In the genomic region with DNA sequence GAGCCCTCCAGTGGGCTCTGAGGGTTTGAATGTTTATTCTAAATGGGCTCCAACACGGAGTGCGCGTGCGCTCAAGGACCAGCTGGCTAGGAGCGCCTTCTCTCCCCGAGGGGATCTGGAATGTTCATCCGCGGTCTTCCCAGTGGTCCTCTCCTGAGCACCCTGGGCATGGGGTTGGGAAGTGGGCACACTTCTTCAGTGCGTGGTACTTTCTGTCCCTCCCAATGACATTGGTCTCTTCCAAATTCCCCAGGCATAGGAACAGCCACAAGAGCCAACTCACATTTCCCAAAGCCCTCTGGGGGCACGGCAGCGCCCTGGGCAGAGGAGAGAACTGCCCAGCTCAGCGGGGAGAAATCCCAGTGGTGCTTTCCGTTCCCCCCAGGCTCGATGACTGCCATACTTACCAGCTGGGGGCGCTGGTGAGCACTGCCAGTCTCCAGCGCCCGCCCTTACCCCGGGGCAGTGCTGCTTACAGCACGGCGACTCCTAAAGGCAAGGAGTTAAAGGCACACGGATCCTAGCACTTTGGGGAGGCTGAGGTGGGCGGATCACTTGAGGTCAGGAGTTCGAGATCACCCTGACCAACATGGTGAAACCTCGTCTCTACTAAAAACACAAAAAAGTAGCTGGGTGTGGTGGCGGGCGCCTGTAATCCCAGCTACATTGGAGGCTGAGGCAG, we compare ENCODE assay signal across 1 cellular context.
TF ChIP-seq lines count a peak whose summit lies in the region.

No MANE protein-coding gene starts in this region.

TF ChIP-seq in K562, 482 proteins besides CTCF, POLR2A, EP300 and RAD21 (continued from another document and continues in another):
- TF ChIP-seq, protein P1, sequence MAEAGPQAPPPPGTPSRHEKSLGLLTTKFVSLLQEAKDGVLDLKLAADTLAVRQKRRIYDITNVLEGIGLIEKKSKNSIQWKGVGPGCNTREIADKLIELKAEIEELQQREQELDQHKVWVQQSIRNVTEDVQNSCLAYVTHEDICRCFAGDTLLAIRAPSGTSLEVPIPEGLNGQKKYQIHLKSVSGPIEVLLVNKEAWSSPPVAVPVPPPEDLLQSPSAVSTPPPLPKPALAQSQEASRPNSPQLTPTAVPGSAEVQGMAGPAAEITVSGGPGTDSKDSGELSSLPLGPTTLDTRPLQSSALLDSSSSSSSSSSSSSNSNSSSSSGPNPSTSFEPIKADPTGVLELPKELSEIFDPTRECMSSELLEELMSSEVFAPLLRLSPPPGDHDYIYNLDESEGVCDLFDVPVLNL (CRISPR knock-in tag; IDR thresholded peaks at IDR 0.05; ENCODE audit: low read depth) = no peak
- TF ChIP-seq TOE1 (IDR thresholded peaks at IDR 0.05; ENCODE audit: borderline replicate concordance) = peak; percentile 35; the same call in 1 of the 2 replicates
- TF ChIP-seq TOE1 (CRISPR knock-in tag; IDR thresholded peaks at IDR 0.05; ENCODE audit: borderline replicate concordance, low read depth) = no peak
- TF ChIP-seq STAT5B (CRISPR knock-in tag; IDR thresholded peaks at IDR 0.05) = no peak
- no peak for TF ChIP-seq MBD2 (IDR thresholded peaks at IDR 0.05; ENCODE audit: borderline replicate concordance, low read depth)
- TF ChIP-seq ELF2 (CRISPR knock-in tag; IDR thresholded peaks at IDR 0.05) = no peak
- TF ChIP-seq, protein P2, sequence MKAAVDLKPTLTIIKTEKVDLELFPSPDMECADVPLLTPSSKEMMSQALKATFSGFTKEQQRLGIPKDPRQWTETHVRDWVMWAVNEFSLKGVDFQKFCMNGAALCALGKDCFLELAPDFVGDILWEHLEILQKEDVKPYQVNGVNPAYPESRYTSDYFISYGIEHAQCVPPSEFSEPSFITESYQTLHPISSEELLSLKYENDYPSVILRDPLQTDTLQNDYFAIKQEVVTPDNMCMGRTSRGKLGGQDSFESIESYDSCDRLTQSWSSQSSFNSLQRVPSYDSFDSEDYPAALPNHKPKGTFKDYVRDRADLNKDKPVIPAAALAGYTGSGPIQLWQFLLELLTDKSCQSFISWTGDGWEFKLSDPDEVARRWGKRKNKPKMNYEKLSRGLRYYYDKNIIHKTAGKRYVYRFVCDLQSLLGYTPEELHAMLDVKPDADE (conservative IDR thresholded peaks at IDR 0.05; ENCODE audit: control insufficient read depth, low read depth, low read length) = no peak; the same call in 1 of the 2 replicates
- no peak for TF ChIP-seq ZNF778 (CRISPR knock-in tag; IDR thresholded peaks at IDR 0.05)
- no peak; the same call in 1 of the 2 replicates for TF ChIP-seq ZNF764 (CRISPR knock-in tag; IDR thresholded peaks at IDR 0.05; ENCODE audit: low read depth)
- TF ChIP-seq ZBTB8A (IDR thresholded peaks at IDR 0.05; ENCODE audit: partially characterized antibody) = no peak
- TF ChIP-seq, protein P3, sequence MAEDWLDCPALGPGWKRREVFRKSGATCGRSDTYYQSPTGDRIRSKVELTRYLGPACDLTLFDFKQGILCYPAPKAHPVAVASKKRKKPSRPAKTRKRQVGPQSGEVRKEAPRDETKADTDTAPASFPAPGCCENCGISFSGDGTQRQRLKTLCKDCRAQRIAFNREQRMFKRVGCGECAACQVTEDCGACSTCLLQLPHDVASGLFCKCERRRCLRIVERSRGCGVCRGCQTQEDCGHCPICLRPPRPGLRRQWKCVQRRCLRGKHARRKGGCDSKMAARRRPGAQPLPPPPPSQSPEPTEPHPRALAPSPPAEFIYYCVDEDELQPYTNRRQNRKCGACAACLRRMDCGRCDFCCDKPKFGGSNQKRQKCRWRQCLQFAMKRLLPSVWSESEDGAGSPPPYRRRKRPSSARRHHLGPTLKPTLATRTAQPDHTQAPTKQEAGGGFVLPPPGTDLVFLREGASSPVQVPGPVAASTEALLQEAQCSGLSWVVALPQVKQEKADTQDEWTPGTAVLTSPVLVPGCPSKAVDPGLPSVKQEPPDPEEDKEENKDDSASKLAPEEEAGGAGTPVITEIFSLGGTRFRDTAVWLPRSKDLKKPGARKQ (CRISPR knock-in tag; IDR thresholded peaks at IDR 0.05) = no peak
- no peak for TF ChIP-seq SRSF9 (IDR thresholded peaks at IDR 0.05; ENCODE audit: borderline replicate concordance, low read depth, low read length)
- TF ChIP-seq GABPB1 (CRISPR knock-in tag; IDR thresholded peaks at IDR 0.05) = peak; percentile 65
- TF ChIP-seq ZNF445 (CRISPR knock-in tag; IDR thresholded peaks at IDR 0.05; ENCODE audit: low read depth) = no peak
- TF ChIP-seq, protein P4, sequence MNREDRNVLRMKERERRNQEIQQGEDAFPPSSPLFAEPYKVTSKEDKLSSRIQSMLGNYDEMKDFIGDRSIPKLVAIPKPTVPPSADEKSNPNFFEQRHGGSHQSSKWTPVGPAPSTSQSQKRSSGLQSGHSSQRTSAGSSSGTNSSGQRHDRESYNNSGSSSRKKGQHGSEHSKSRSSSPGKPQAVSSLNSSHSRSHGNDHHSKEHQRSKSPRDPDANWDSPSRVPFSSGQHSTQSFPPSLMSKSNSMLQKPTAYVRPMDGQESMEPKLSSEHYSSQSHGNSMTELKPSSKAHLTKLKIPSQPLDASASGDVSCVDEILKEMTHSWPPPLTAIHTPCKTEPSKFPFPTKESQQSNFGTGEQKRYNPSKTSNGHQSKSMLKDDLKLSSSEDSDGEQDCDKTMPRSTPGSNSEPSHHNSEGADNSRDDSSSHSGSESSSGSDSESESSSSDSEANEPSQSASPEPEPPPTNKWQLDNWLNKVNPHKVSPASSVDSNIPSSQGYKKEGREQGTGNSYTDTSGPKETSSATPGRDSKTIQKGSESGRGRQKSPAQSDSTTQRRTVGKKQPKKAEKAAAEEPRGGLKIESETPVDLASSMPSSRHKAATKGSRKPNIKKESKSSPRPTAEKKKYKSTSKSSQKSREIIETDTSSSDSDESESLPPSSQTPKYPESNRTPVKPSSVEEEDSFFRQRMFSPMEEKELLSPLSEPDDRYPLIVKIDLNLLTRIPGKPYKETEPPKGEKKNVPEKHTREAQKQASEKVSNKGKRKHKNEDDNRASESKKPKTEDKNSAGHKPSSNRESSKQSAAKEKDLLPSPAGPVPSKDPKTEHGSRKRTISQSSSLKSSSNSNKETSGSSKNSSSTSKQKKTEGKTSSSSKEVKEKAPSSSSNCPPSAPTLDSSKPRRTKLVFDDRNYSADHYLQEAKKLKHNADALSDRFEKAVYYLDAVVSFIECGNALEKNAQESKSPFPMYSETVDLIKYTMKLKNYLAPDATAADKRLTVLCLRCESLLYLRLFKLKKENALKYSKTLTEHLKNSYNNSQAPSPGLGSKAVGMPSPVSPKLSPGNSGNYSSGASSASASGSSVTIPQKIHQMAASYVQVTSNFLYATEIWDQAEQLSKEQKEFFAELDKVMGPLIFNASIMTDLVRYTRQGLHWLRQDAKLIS (CRISPR knock-in tag; IDR thresholded peaks at IDR 0.05) = no peak
- peak; percentile 93 for TF ChIP-seq BCOR (IDR thresholded peaks at IDR 0.05)
- no peak for TF ChIP-seq DDX20 (tag; IDR thresholded peaks at IDR 0.05; ENCODE audit: low read depth)
- no peak for TF ChIP-seq ZNF324 (CRISPR knock-in tag; IDR thresholded peaks at IDR 0.05)
- TF ChIP-seq ZNF384 (IDR thresholded peaks at IDR 0.05; ENCODE audit: low read depth, low read length) = no peak
- no peak for TF ChIP-seq ZNF583 (CRISPR knock-in tag; IDR thresholded peaks at IDR 0.05)
- TF ChIP-seq, protein P5, sequence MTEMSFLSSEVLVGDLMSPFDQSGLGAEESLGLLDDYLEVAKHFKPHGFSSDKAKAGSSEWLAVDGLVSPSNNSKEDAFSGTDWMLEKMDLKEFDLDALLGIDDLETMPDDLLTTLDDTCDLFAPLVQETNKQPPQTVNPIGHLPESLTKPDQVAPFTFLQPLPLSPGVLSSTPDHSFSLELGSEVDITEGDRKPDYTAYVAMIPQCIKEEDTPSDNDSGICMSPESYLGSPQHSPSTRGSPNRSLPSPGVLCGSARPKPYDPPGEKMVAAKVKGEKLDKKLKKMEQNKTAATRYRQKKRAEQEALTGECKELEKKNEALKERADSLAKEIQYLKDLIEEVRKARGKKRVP (CRISPR knock-in tag; IDR thresholded peaks at IDR 0.05) = no peak
- TF ChIP-seq, protein P6, sequence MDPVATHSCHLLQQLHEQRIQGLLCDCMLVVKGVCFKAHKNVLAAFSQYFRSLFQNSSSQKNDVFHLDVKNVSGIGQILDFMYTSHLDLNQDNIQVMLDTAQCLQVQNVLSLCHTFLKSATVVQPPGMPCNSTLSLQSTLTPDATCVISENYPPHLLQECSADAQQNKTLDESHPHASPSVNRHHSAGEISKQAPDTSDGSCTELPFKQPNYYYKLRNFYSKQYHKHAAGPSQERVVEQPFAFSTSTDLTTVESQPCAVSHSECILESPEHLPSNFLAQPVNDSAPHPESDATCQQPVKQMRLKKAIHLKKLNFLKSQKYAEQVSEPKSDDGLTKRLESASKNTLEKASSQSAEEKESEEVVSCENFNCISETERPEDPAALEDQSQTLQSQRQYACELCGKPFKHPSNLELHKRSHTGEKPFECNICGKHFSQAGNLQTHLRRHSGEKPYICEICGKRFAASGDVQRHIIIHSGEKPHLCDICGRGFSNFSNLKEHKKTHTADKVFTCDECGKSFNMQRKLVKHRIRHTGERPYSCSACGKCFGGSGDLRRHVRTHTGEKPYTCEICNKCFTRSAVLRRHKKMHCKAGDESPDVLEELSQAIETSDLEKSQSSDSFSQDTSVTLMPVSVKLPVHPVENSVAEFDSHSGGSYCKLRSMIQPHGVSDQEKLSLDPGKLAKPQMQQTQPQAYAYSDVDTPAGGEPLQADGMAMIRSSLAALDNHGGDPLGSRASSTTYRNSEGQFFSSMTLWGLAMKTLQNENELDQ (CRISPR knock-in tag; IDR thresholded peaks at IDR 0.05; ENCODE audit: borderline replicate concordance) = no peak
- TF ChIP-seq, protein P7, sequence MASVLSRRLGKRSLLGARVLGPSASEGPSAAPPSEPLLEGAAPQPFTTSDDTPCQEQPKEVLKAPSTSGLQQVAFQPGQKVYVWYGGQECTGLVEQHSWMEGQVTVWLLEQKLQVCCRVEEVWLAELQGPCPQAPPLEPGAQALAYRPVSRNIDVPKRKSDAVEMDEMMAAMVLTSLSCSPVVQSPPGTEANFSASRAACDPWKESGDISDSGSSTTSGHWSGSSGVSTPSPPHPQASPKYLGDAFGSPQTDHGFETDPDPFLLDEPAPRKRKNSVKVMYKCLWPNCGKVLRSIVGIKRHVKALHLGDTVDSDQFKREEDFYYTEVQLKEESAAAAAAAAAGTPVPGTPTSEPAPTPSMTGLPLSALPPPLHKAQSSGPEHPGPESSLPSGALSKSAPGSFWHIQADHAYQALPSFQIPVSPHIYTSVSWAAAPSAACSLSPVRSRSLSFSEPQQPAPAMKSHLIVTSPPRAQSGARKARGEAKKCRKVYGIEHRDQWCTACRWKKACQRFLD (CRISPR knock-in tag; IDR thresholded peaks at IDR 0.05) = no peak
- TF ChIP-seq ZKSCAN8 (CRISPR knock-in tag; IDR thresholded peaks at IDR 0.05) = no peak
- no peak for TF ChIP-seq HEY1 (CRISPR knock-in tag; IDR thresholded peaks at IDR 0.05; ENCODE audit: borderline replicate concordance)
- no peak for TF ChIP-seq HNRNPL (IDR thresholded peaks at IDR 0.05; ENCODE audit: low read depth, low read length)
- no peak for TF ChIP-seq NFYB (IDR thresholded peaks at IDR 0.05; ENCODE audit: extremely low read depth, insufficient read length)
- TF ChIP-seq BRF1 (IDR thresholded peaks at IDR 0.05; ENCODE audit: borderline replicate concordance, extremely low read depth, insufficient read length) = no peak
- TF ChIP-seq, protein P8, sequence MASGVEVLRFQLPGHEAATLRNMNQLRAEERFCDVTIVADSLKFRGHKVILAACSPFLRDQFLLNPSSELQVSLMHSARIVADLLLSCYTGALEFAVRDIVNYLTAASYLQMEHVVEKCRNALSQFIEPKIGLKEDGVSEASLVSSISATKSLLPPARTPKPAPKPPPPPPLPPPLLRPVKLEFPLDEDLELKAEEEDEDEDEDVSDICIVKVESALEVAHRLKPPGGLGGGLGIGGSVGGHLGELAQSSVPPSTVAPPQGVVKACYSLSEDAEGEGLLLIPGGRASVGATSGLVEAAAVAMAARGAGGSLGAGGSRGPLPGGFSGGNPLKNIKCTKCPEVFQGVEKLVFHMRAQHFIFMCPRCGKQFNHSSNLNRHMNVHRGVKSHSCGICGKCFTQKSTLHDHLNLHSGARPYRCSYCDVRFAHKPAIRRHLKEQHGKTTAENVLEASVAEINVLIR (CRISPR knock-in tag; IDR thresholded peaks at IDR 0.05) = no peak
- no peak for TF ChIP-seq RBM17 (IDR thresholded peaks at IDR 0.05; ENCODE audit: borderline replicate concordance, low read depth, low read length)
- no peak for TF ChIP-seq MECOM (CRISPR knock-in tag; IDR thresholded peaks at IDR 0.05)
- TF ChIP-seq ZNF507 (tag; conservative IDR thresholded peaks at IDR 0.05) = no peak
- TF ChIP-seq ZNF121 (CRISPR knock-in tag; conservative IDR thresholded peaks at IDR 0.05) = no peak
- TF ChIP-seq, protein P9, sequence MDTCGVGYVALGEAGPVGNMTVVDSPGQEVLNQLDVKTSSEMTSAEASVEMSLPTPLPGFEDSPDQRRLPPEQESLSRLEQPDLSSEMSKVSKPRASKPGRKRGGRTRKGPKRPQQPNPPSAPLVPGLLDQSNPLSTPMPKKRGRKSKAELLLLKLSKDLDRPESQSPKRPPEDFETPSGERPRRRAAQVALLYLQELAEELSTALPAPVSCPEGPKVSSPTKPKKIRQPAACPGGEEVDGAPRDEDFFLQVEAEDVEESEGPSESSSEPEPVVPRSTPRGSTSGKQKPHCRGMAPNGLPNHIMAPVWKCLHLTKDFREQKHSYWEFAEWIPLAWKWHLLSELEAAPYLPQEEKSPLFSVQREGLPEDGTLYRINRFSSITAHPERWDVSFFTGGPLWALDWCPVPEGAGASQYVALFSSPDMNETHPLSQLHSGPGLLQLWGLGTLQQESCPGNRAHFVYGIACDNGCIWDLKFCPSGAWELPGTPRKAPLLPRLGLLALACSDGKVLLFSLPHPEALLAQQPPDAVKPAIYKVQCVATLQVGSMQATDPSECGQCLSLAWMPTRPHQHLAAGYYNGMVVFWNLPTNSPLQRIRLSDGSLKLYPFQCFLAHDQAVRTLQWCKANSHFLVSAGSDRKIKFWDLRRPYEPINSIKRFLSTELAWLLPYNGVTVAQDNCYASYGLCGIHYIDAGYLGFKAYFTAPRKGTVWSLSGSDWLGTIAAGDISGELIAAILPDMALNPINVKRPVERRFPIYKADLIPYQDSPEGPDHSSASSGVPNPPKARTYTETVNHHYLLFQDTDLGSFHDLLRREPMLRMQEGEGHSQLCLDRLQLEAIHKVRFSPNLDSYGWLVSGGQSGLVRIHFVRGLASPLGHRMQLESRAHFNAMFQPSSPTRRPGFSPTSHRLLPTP (IDR thresholded peaks at IDR 0.05; ENCODE audit: borderline replicate concordance, extremely low read depth, insufficient read length) = no peak
- no peak for TF ChIP-seq GABPA (tag; conservative IDR thresholded peaks at IDR 0.05; ENCODE audit: low read depth)
- TF ChIP-seq TBP (optimal IDR thresholded peaks at IDR 0.05; ENCODE audit: low read depth, low read length) = peak; percentile 66
- peak; percentile 17 for TF ChIP-seq NEUROD1 (IDR thresholded peaks at IDR 0.05; ENCODE audit: borderline replicate concordance, low read depth, low read length, partially characterized antibody)
- TF ChIP-seq SNRNP70 (optimal IDR thresholded peaks at IDR 0.05; ENCODE audit: low read depth, low read length) = no peak
- 0 out of 2 replicates have a peak, but pooled peaks have one; percentile 50 for TF ChIP-seq LCOR (CRISPR knock-in tag; IDR thresholded peaks at IDR 0.05)
- TF ChIP-seq ZNF785 (CRISPR knock-in tag; IDR thresholded peaks at IDR 0.05) = no peak
- TF ChIP-seq FOSL1 (tag; conservative IDR thresholded peaks at IDR 0.05) = no peak
- TF ChIP-seq NONO (IDR thresholded peaks at IDR 0.05; ENCODE audit: low read depth in 2 of 2, low read length in 1 of 2) = no peak
